16 cellular contexts compared by ENCODE assay signal in genomic region chr2:213122730-213123129, GRCh38. TPM values are rescaled to one million over a fixed set of nuclear protein-coding genes. Genes with fewer than 3 reads are reported as not detected.
A peak's percentile ranks its signal among the peaks of the same experiment; 100 is the strongest.
DNase-seq lines count a peak whose midpoint lies in the region; ATAC-seq, FAIRE-seq and TF ChIP-seq lines count a peak whose summit lies in the region.
"Had no signal": no experiment of that assay in that cellular context is flagged by ENCODE, and none has a peak within 500 bp of the region (broad histone marks: within the 10 kb centered on the region; RNA-seq: fewer than 3 reads in every experiment).

No MANE protein-coding gene starts in this region.

- no peak for FAIRE-seq in HTR-8/SVneo (lab: Jason Lieb, UNC)
- FAIRE-seq: H1 had no signal

- WGBS in esophagus squamous epithelium, 2 donors: 52 to 71% methylated on average over 4 of the region's 4 CpGs

- H3K4me3 Mint-ChIP-seq in activated CD8-positive, alpha-beta T cell treated with anti-CD3 and anti-CD28 coated beads for 36 hours: peak overlapping the region; percentile 20
- H3K4me3 Mint-ChIP-seq in natural killer cell treated with Interleukin-12 subunit alpha and Interleukin-12 subunit beta and Interleukin-15 and Interleukin-18, amount 100 ng/mL, for 72 hours: peak overlapping the region; percentile 67
- H3K4me3 Mint-ChIP-seq: activated CD4-positive, alpha-beta memory T cell treated with anti-CD3 and anti-CD28 coated beads, Interleukin-2, amount 10 ng/mL, durations not matched to agents 7 days and 5 days; CD14-positive monocyte; neural crest cell; stimulated activated memory B cell treated with anti-CD40 and anti-IgM and Interleukin-4, amounts not matched to agents 10 μg/mL and 1 μg/mL and 100 μg/mL, for 72 hours had no signal

- H3K9me3 ChIP-seq in KOPT-K1 (ENCODE audit: insufficient read depth, low read length, poor library complexity, severe bottlenecking) (no peaks in the 10 kb centered on the region), esophagus squamous epithelium (no peaks in the 10 kb centered on the region)

- in situ Hi-C loops in G401 (cut with HindIII; ENCODE audit: low sequenced_read_pairs): no loop called here

- POLR2A ChIA-PET in activated CD8-positive, alpha-beta T cell treated with anti-CD3 and anti-CD28 coated beads for 36 hours (lab: Charles Lee): interaction anchor here (4.0 kb wide), 1 partner anchor 28 kb away, joined by 14 read pairs; the partner anchor contains the start of gene IKZF2

- peak overlapping the region; percentile 80 for H3K27ac Mint-ChIP-seq in activated CD8-positive, alpha-beta T cell treated with anti-CD3 and anti-CD28 coated beads for 36 hours
- peak overlapping the region; percentile 95 to 97 for H3K27ac Mint-ChIP-seq in natural killer cell treated with Interleukin-12 subunit alpha and Interleukin-12 subunit beta and Interleukin-15 and Interleukin-18, amount 100 ng/mL, for 72 hours
- H3K27ac Mint-ChIP-seq: activated CD4-positive, alpha-beta memory T cell treated with anti-CD3 and anti-CD28 coated beads, Interleukin-2, amount 10 ng/mL, durations not matched to agents 7 days and 5 days; stimulated activated memory B cell treated with anti-CD40 and anti-IgM and Interleukin-4, amounts not matched to agents 10 μg/mL and 1 μg/mL and 100 μg/mL, for 72 hours had no signal

- no peak for TF ChIP-seq POLR2A in esophagus squamous epithelium (IDR thresholded peaks at IDR 0.05)

- H3K36me3 ChIP-seq in KOPT-K1 (ENCODE audit: insufficient read depth, low read length): peaks cover 17% of the 10 kb centered on the region
- H3K36me3 ChIP-seq in esophagus squamous epithelium: no peaks in the 10 kb centered on the region

- no peaks in the 10 kb centered on the region for H3K27me3 ChIP-seq in esophagus squamous epithelium

- peaks cover 3% of the 10 kb centered on the region for H3K36me3 Mint-ChIP-seq in activated CD8-positive, alpha-beta T cell treated with anti-CD3 and anti-CD28 coated beads for 36 hours (ENCODE audit: low read depth)
- H3K36me3 Mint-ChIP-seq in natural killer cell treated with Interleukin-12 subunit alpha and Interleukin-12 subunit beta and Interleukin-15 and Interleukin-18, amount 100 ng/mL, for 72 hours: no peaks in the 10 kb centered on the region
- H3K36me3 Mint-ChIP-seq: CD14-positive monocyte; stimulated activated memory B cell treated with anti-CD40 and anti-IgM and Interleukin-4, amounts not matched to agents 10 μg/mL and 1 μg/mL and 100 μg/mL, for 72 hours had no signal

- peak overlapping the region; percentile 90 for H3K27ac ChIP-seq in KOPT-K1 (ENCODE audit: low read depth, low read length, poor library complexity, severe bottlenecking)
- no peak overlapping the region for H3K27ac ChIP-seq in esophagus squamous epithelium

- no peak for TF ChIP-seq CTCF in activated CD8-positive, alpha-beta T cell treated with anti-CD3 and anti-CD28 coated beads for 36 hours (IDR thresholded peaks at IDR 0.05)
- TF ChIP-seq CTCF in esophagus squamous epithelium (IDR thresholded peaks at IDR 0.05): no peak

- H3K4me3 ChIP-seq in esophagus squamous epithelium: no peak overlapping the region

- no peaks in the 10 kb centered on the region for H3K9me3 Mint-ChIP-seq in activated CD8-positive, alpha-beta T cell treated with anti-CD3 and anti-CD28 coated beads for 36 hours
- H3K9me3 Mint-ChIP-seq in natural killer cell treated with Interleukin-12 subunit alpha and Interleukin-12 subunit beta and Interleukin-15 and Interleukin-18, amount 100 ng/mL, for 72 hours: no peaks in the 10 kb centered on the region
- H3K9me3 Mint-ChIP-seq: activated CD4-positive, alpha-beta memory T cell treated with anti-CD3 and anti-CD28 coated beads, Interleukin-2, amount 10 ng/mL, durations not matched to agents 7 days and 5 days; neural crest cell; stimulated activated memory B cell treated with anti-CD40 and anti-IgM and Interleukin-4, amounts not matched to agents 10 μg/mL and 1 μg/mL and 100 μg/mL, for 72 hours had no signal

- CTCF ChIA-PET in activated CD8-positive, alpha-beta T cell treated with anti-CD3 and anti-CD28 coated beads for 36 hours (lab: Charles Lee): interaction anchor here (0.8 to 1.4 kb wide), 4 partner anchors 9 to 345 kb away, joined by 3 to 7 read pairs (median 4); no protein-coding TSS in a partner anchor

- peaks cover 0 to 29% (median 0%) of the 10 kb centered on the region in 3 donors for H3K4me1 ChIP-seq in esophagus squamous epithelium

- no peak for ATAC-seq in activated CD8-positive, alpha-beta T cell treated with anti-CD3 and anti-CD28 coated beads for 36 hours
- no peak for ATAC-seq in natural killer cell treated with Interleukin-12 subunit alpha and Interleukin-12 subunit beta and Interleukin-15 and Interleukin-18, amount 100 ng/mL, for 72 hours
- ATAC-seq: stimulated activated memory B cell treated with anti-CD40 and anti-IgM and Interleukin-4, amounts not matched to agents 10 μg/mL and 1 μg/mL and 100 μg/mL, for 72 hours had no signal

- intact Hi-C loops in activated CD8-positive, alpha-beta T cell treated with anti-CD3 and anti-CD28 coated beads for 36 hours (cut with micrococcal nuclease): no loop called here
- intact Hi-C loops in esophagus squamous epithelium (cut with DNase I): no loop called here

- peak in 2 of 3 experiments; percentile 4 to 47 for DNase-seq in NCI-H1417 (lab: John Stamatoyannopoulos, UW)
- DNase-seq in NCI-H1417 treated with DMSO at 0.1 percent for 48 hours (lab: John Stamatoyannopoulos, UW): no peak
- no peak for DNase-seq in activated CD8-positive, alpha-beta T cell treated with anti-CD3 and anti-CD28 coated beads for 36 hours
- DNase-seq in natural killer cell treated with Interleukin-12 subunit alpha and Interleukin-12 subunit beta and Interleukin-15 and Interleukin-18, amount 100 ng/mL, for 72 hours (ENCODE audit: low spot score): no peak
- DNase-seq in G401 (ENCODE audit: low spot score): no peak
- DNase-seq in HTR-8/SVneo (ENCODE audit: insufficient read length, low spot score): no peak
- DNase-seq in esophagus squamous epithelium (lab: John Stamatoyannopoulos, UW): no peak
- DNase-seq: activated CD4-positive, alpha-beta memory T cell treated with anti-CD3 and anti-CD28 coated beads, Interleukin-2, amount 10 ng/mL, durations not matched to agents 7 days and 5 days; activated effector memory CD4-positive, alpha-beta T cell treated with anti-CD3 and anti-CD28 coated beads, Interleukin-2, amount 50 U/mL, for 16 hours; mammary epithelial cell; NCI-H187 had no signal

- H3K4me1 Mint-ChIP-seq in activated CD8-positive, alpha-beta T cell treated with anti-CD3 and anti-CD28 coated beads for 36 hours (ENCODE audit: low read depth): peaks cover 76% of the 10 kb centered on the region
- peaks cover 71 to 81% of the 10 kb centered on the region in 2 donors for H3K4me1 Mint-ChIP-seq in natural killer cell treated with Interleukin-12 subunit alpha and Interleukin-12 subunit beta and Interleukin-15 and Interleukin-18, amount 100 ng/mL, for 72 hours (ENCODE audit: low read depth in 2 of 2)

- H3K27me3 Mint-ChIP-seq in activated CD8-positive, alpha-beta T cell treated with anti-CD3 and anti-CD28 coated beads for 36 hours: no peaks in the 10 kb centered on the region
- no peaks in the 10 kb centered on the region for H3K27me3 Mint-ChIP-seq in natural killer cell treated with Interleukin-12 subunit alpha and Interleukin-12 subunit beta and Interleukin-15 and Interleukin-18, amount 100 ng/mL, for 72 hours
- H3K27me3 Mint-ChIP-seq: activated CD4-positive, alpha-beta memory T cell treated with anti-CD3 and anti-CD28 coated beads, Interleukin-2, amount 10 ng/mL, durations not matched to agents 7 days and 5 days; stimulated activated memory B cell treated with anti-CD40 and anti-IgM and Interleukin-4, amounts not matched to agents 10 μg/mL and 1 μg/mL and 100 μg/mL, for 72 hours had no signal

RNA-seq across cellular contexts. Expression of gene IKZF2, which starts 28.7 kb away (rescaled TPM):
- total RNA-seq in activated CD8-positive, alpha-beta T cell treated with anti-CD3 and anti-CD28 coated beads for 36 hours: 10 to 100 TPM; 24.4 to 28.7 TPM
- 10 to 100 TPM; 48.3 to 80.0 TPM for total RNA-seq in natural killer cell treated with Interleukin-12 subunit alpha and Interleukin-12 subunit beta and Interleukin-15 and Interleukin-18, amount 100 ng/mL, for 72 hours
- total RNA-seq in G401 (2014; rRNA removed; shearing (Covaris generic)): 0.80 TPM in 1 of 2 replicates, not detected in the other
- total RNA-seq in esophagus squamous epithelium: 10 to 100 TPM; 44.1 to 96.1 (median 78.6) TPM

Comparison
In these comparisons a context has a peak if more than half of its experiments do, and no peak if none do; other contexts are left out.
1. DNase-seq: peak in NCI-H1417 (2 of 3); none in NCI-H1417 treated with DMSO at 0.1 percent for 48 hours (single experiment), activated CD8-positive, alpha-beta T cell treated with anti-CD3 and anti-CD28 coated beads for 36 hours (single experiment), natural killer cell treated with Interleukin-12 subunit alpha and Interleukin-12 subunit beta and Interleukin-15 and Interleukin-18, amount 100 ng/mL, for 72 hours (single experiment), G401 (single experiment), HTR-8/SVneo (single experiment) and esophagus squamous epithelium (single experiment).
2. RNA of gene IKZF2, which starts 28.7 kb away (total RNA-seq): 44.1 to 96.1 TPM in esophagus squamous epithelium, 48.3 to 80.0 TPM in natural killer cell treated with Interleukin-12 subunit alpha and Interleukin-12 subunit beta and Interleukin-15 and Interleukin-18, amount 100 ng/mL, for 72 hours and 24.4 to 28.7 TPM in activated CD8-positive, alpha-beta T cell treated with anti-CD3 and anti-CD28 coated beads for 36 hours; 0.80 TPM in G401; every median in the first group is over 10 times any median in the second.